Comparison of ENCODE assay signal across 8 cellular contexts in genomic region chr12:49188916-49189367, GRCh38. TPM values are rescaled to one million over a fixed set of nuclear protein-coding genes. Genes with fewer than 3 reads are reported as not detected.
DNase-seq lines count a peak whose midpoint lies in the region; ATAC-seq and TF ChIP-seq lines count a peak whose summit lies in the region.

TUBA1A (minus strand) TSS chr12:49189080; CDS start chr12:49188979, 101 bp downstream.

- peak; percentile 94 for DNase-seq in AG20443 (ENCODE audit: low spot score)
- DNase-seq in NCI-H510A treated with DMSO at 0.1 percent for 48 hours (lab: John Stamatoyannopoulos, UW): peak; percentile 99
- DNase-seq in activated CD4-positive, alpha-beta T cell treated with anti-CD3 and anti-CD28 coated beads for 4 hours: peak; percentile 80 to 84
- DNase-seq in coronary artery (ENCODE audit: low spot score): peak; percentile 99
- peak; percentile 84 to 90 for DNase-seq in left colon
- DNase-seq in stimulated activated CD4-positive, alpha-beta T cell treated with anti-CD3 and anti-CD28 coated beads, Interleukin-2, amount 100 ng/mL, for 24 hours: peak; percentile 88 to 89

- peak within 1 kb of the TSS; percentile 95 to 100 for H3K27ac ChIP-seq in coronary artery

- intact Hi-C loops in left colon (cut with DNase I, micrococcal nuclease): loop anchor here in 1 of 2 donors (5.0 kb wide), 2 partner anchors 43 to 57 kb away; partner anchors contain the start of gene TUBA1B

- TF ChIP-seq CTCF in coronary artery (IDR thresholded peaks at IDR 0.05): no peak

- ATAC-seq in HG03439 (IDR thresholded peaks at IDR 0.05; ENCODE audit: unreplicated experiment) (peak; percentile 80), left colon (peak; percentile 76)

- H3K4me3 ChIP-seq in coronary artery: peak within 1 kb of the TSS; percentile 81

- TF ChIP-seq POLR2A in GM19099 (IDR thresholded peaks at IDR 0.05; ENCODE audit: extremely low read depth, insufficient read length, low read depth): peak; percentile 92

RNA-seq across cellular contexts. Expression of gene TUBA1A, which starts in this region (rescaled TPM):
- total RNA-seq in left colon: 10 to 100 TPM; 12.8 to 57.7 TPM

Comparison
In these comparisons a context has a peak if more than half of its experiments do, and no peak if none do; other contexts are left out.
1. Peak in every context shown above with its lines: DNase-seq, ATAC-seq, H3K4me3 ChIP-seq and H3K27ac ChIP-seq.